ENCODE assay signal across 23 cellular contexts in genomic region chr7:19378340-19378704, GRCh38.
DNase-seq lines count a peak whose midpoint lies in the region; ATAC-seq, FAIRE-seq and TF ChIP-seq lines count a peak whose summit lies in the region.
"Had no signal": no experiment of that assay in that cellular context is flagged by ENCODE, and none has a peak within 500 bp of the region (broad histone marks: within the 10 kb centered on the region; RNA-seq: fewer than 3 reads in every experiment).

No MANE protein-coding gene starts in this region.

- peaks cover 6% of the 10 kb centered on the region for H3K4me1 ChIP-seq in SJCRH30

- 52 to 70% methylated on average over 2 of the region's 2 CpGs for WGBS in lower leg skin, 2 donors

- peak overlapping the region; percentile 92 for H3K27ac ChIP-seq in AG04450 (ENCODE audit: low read depth, low read length)
- no peak overlapping the region; the same call in 1 of the 2 replicates for H3K27ac ChIP-seq in SJCRH30
- H3K27ac ChIP-seq: C4-2B, esophagus squamous epithelium, KMS-11, RWPE1 had no signal

- no peaks in the 10 kb centered on the region for H3K36me3 ChIP-seq in SJCRH30
- H3K36me3 ChIP-seq: esophagus squamous epithelium had no signal

- H3K36me3 Mint-ChIP-seq in activated T-cell treated with anti-CD3 and anti-CD28 coated beads, Interleukin-2, amount 50 U/mL, for 72 hours (ENCODE audit: insufficient read depth in 2 of 2) = no peaks in the 10 kb centered on the region

- CTCF ChIA-PET in AG04450 (lab: Charles Lee) = interaction anchor here (1.0 to 1.7 kb wide), 4 partner anchors 11 to 712 kb away, joined by 3 to 5 read pairs (median 4); no protein-coding TSS in a partner anchor

- no peak overlapping the region for H3K27ac Mint-ChIP-seq in activated T-cell treated with anti-CD3 and anti-CD28 coated beads, Interleukin-2, amount 50 U/mL, for 72 hours
- H3K27ac Mint-ChIP-seq: activated CD4-positive, alpha-beta T cell treated with anti-CD3 and anti-CD28 coated beads, Interleukin-2, amount 10 ng/mL, durations not matched to agents 7 days and 5 days had no signal

- intact Hi-C loops in lower leg skin (cut with DNase I; ENCODE audit: low total_unique reads) = no loop called here

- no peak for DNase-seq in AG04450 (ENCODE audit: low read depth, low spot score)
- DNase-seq in NCI-H146 treated with DMSO at 0.1 percent for 48 hours (lab: John Stamatoyannopoulos, UW; ENCODE audit: unreplicated experiment) = peak; percentile 29
- no peak for DNase-seq in SJCRH30
- peak; percentile 29 for DNase-seq in left kidney (ENCODE audit: low read depth, low spot score)
- no peak for DNase-seq in lower leg skin (ENCODE audit: low spot score in 2 of 2)
- DNase-seq in activated T-cell treated with anti-CD3 and anti-CD28 coated beads, Interleukin-2, amount 50 U/mL, for 72 hours = no peak
- DNase-seq in T1000 (lab: John Stamatoyannopoulos, UW) = no peak
- DNase-seq in GM12892 (ENCODE audit: insufficient read length) = no peak
- DNase-seq: activated CD4-positive, alpha-beta T cell treated with anti-CD3 and anti-CD28 coated beads, Interleukin-2, amount 10 ng/mL, durations not matched to agents 7 days and 5 days; activated CD8-positive, alpha-beta memory T cell treated with anti-CD3 and anti-CD28 coated beads, Interleukin-2, amount 50 U/mL, for 4 hours; activated gamma-delta T cell treated with Interleukin-2 at 50 U/mL for 16 hours; amygdala; effector CD8-positive, alpha-beta T cell; esophagus squamous epithelium; left ventricle myocardium superior; NCI-H1105; right cardiac atrium; stimulated activated CD4-positive, alpha-beta T cell treated with anti-CD3 and anti-CD28 coated beads, Interleukin-15, amount 100 ng/mL, for 24 hours had no signal

- H3K4me3 ChIP-seq in AG04450 (ENCODE audit: low read depth, low read length) (0 out of 2 replicates have a peak overlapping the region, but pooled peaks have one; percentile 14), SJCRH30 (peak overlapping the region; percentile 36; the same call in 1 of the 2 replicates), lower leg skin (ENCODE audit: low read depth, poor library complexity, severe bottlenecking) (no peak overlapping the region)
- H3K4me3 ChIP-seq: esophagus squamous epithelium had no signal

- no peak for TF ChIP-seq CTCF in AG04450 (IDR thresholded peaks at IDR 0.05; ENCODE audit: low read depth, low read length)
- TF ChIP-seq CTCF in lower leg skin (IDR thresholded peaks at IDR 0.05) = no peak

- TF ChIP-seq POLR2A in lower leg skin (IDR thresholded peaks at IDR 0.05) (no peak), GM12892 (IDR thresholded peaks at IDR 0.05; ENCODE audit: low read depth, low read length) (no peak)

- H3K27me3 ChIP-seq in AG04450 (ENCODE audit: control insufficient read depth, insufficient read depth, low read length) (no peaks in the 10 kb centered on the region), SJCRH30 (no peaks in the 10 kb centered on the region)
- H3K27me3 ChIP-seq: esophagus squamous epithelium had no signal

- POLR2A ChIA-PET in AG04450 (lab: Yijun Ruan, JAX) = no interaction called here

- no peaks in the 10 kb centered on the region for H3K4me1 Mint-ChIP-seq in activated T-cell treated with anti-CD3 and anti-CD28 coated beads, Interleukin-2, amount 50 U/mL, for 72 hours (ENCODE audit: low read depth)
- H3K4me1 Mint-ChIP-seq: activated CD4-positive, alpha-beta T cell treated with anti-CD3 and anti-CD28 coated beads, Interleukin-2, amount 10 ng/mL, durations not matched to agents 7 days and 5 days had no signal

- FAIRE-seq in GM12892 (lab: Jason Lieb, UNC) = no peak
- FAIRE-seq: A204.1, urothelium cell line had no signal

- no peak for ATAC-seq in activated T-cell treated with anti-CD3 and anti-CD28 coated beads, Interleukin-2, amount 50 U/mL, for 72 hours (replicated peaks in 1 of 2)
- ATAC-seq: left ventricle myocardium superior, right cardiac atrium had no signal

- no peak overlapping the region for H3K4me3 Mint-ChIP-seq in activated T-cell treated with anti-CD3 and anti-CD28 coated beads, Interleukin-2, amount 50 U/mL, for 72 hours
- H3K4me3 Mint-ChIP-seq: activated CD4-positive, alpha-beta T cell treated with anti-CD3 and anti-CD28 coated beads, Interleukin-2, amount 10 ng/mL, durations not matched to agents 7 days and 5 days had no signal

- H3K9me3 ChIP-seq in AG04450 (ENCODE audit: control insufficient read depth, insufficient read depth, low read length) (no peaks in the 10 kb centered on the region), SJCRH30 (replicated peaks) (peaks cover 3% of the 10 kb centered on the region; the same call in 1 of the 2 replicates)
- H3K9me3 ChIP-seq: esophagus squamous epithelium had no signal

- H3K9me3 Mint-ChIP-seq in activated T-cell treated with anti-CD3 and anti-CD28 coated beads, Interleukin-2, amount 50 U/mL, for 72 hours = peaks cover 3 to 9% of the 10 kb centered on the region in 2 donors
- H3K9me3 Mint-ChIP-seq: activated CD4-positive, alpha-beta T cell treated with anti-CD3 and anti-CD28 coated beads, Interleukin-2, amount 10 ng/mL, durations not matched to agents 7 days and 5 days had no signal

- H3K27me3 Mint-ChIP-seq in activated T-cell treated with anti-CD3 and anti-CD28 coated beads, Interleukin-2, amount 50 U/mL, for 72 hours (ENCODE audit: low read depth) = no peaks in the 10 kb centered on the region
- H3K27me3 Mint-ChIP-seq: activated CD4-positive, alpha-beta T cell treated with anti-CD3 and anti-CD28 coated beads, Interleukin-2, amount 10 ng/mL, durations not matched to agents 7 days and 5 days had no signal

Comparison
In these comparisons a context has a peak if more than half of its experiments do, and no peak if none do; other contexts are left out.
1. DNase-seq: peak in NCI-H146 treated with DMSO at 0.1 percent for 48 hours (single experiment) and left kidney (single experiment); none in AG04450 (single experiment), SJCRH30 (0 of 2), lower leg skin (0 of 2), activated T-cell treated with anti-CD3 and anti-CD28 coated beads, Interleukin-2, amount 50 U/mL, for 72 hours (0 of 2), T1000 (single experiment) and GM12892 (single experiment).